17 cellular contexts compared by ENCODE assay signal in genomic region chr7:123282181-123282580, GRCh38.
"Had no signal": no experiment of that assay in that cellular context is flagged by ENCODE, and none has a peak within 500 bp of the region (broad histone marks: within the 10 kb centered on the region; RNA-seq: fewer than 3 reads in every experiment).

No MANE protein-coding gene starts in this region.

- ATAC-seq: activated CD8-positive, alpha-beta T cell treated with anti-CD3 and anti-CD28 coated beads for 36 hours; activated naive CD8-positive, alpha-beta T cell treated with anti-CD3 and anti-CD28 coated beads, Interleukin-2, amount 50 U/mL, for 24 hours; left lobe of liver; T-cell had no signal

- DNase-seq: activated CD4-positive, alpha-beta T cell treated with anti-CD3 and anti-CD28 coated beads for 4 hours; activated CD8-positive, alpha-beta memory T cell treated with anti-CD3 and anti-CD28 coated beads, Interleukin-2, amount 50 U/mL, for 4 hours; activated CD8-positive, alpha-beta T cell treated with anti-CD3 and anti-CD28 coated beads for 36 hours; activated naive CD4-positive, alpha-beta T cell; activated naive CD8-positive, alpha-beta T cell treated with anti-CD3 and anti-CD28 coated beads, Interleukin-2, amount 50 U/mL, for 24 hours; endodermal cell; erythroblast; immature natural killer cell; mammary epithelial cell; nephron progenitor cell; stimulated activated CD4-positive, alpha-beta T cell treated with anti-CD3 and anti-CD28 coated beads, Interleukin-4, amount 100 ng/mL, for 24 hours; T-cell; T1000; uterus; WERI-Rb-1 had no signal

- H3K27ac ChIP-seq: thoracic aorta, uterus, WERI-Rb-1 had no signal

- H3K4me1 ChIP-seq: uterus had no signal

- H3K36me3 ChIP-seq: thoracic aorta, uterus, WERI-Rb-1 had no signal

- H3K27me3 ChIP-seq: uterus had no signal

- H3K4me3 ChIP-seq: thoracic aorta, uterus had no signal

- H3K9me3 ChIP-seq: thoracic aorta, uterus had no signal
